8 cellular contexts compared by ENCODE assay signal in the genomic region with DNA sequence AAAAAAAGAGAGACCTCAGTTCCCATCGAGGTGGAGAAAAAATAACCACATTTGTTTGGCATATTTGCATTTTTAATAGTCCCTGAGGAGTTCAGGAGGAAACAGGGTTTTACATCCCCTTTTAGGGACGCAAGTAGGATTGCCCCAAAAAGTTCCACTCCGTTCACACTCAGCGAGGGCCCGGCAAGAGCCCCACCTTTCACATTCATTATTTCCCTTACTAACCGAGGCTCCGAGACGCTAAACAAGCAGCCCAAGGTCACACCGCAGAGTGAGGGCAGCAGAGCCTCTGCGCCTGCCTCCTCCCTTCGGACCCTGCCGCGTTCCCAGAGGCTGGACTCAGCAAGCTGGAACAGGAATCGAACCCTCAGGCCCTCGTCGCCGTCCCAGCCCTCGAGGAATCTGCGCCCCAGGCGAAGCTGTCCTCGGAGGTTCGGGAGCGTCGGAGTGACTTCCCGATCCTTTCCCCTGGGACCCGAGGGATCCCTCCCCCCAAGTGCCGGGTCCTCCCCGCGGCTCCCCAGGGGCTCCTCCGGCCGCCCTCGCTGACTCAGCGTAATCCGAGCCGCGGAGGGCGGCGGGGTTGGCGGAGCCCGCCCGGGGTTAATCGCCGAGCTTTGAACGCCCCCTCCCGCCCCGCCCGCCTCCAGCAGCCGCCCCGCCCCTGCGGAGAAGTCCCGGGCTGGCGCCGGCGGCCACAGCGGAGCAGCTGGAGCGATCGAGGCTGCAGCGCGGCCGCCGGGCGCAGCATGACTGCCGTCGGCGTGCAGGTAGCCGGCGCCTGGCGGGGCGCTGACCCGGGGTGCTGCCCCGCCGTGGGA. TPM values are rescaled to one million over a fixed set of nuclear protein-coding genes. Genes with fewer than 3 reads are reported as not detected.
A peak's percentile ranks its signal among the peaks of the same experiment; 100 is the strongest.
DNase-seq lines count a peak whose midpoint lies in the region; ATAC-seq and TF ChIP-seq lines count a peak whose summit lies in the region.

A gene with protein sequence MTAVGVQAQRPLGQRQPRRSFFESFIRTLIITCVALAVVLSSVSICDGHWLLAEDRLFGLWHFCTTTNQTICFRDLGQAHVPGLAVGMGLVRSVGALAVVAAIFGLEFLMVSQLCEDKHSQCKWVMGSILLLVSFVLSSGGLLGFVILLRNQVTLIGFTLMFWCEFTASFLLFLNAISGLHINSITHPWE (plus strand): TSS at position 700 of the 821 bp plus-strand sequence. CDS start 50 bp downstream, at position 750.

- no TSS peak for BruUV-seq in IMR-90 (replicated peaks; lab: Mats Ljungman, UMichigan)

- no peak within 1 kb of the TSS; the same call in 1 of the 2 replicates for H3K4ac ChIP-seq in IMR-90 (ENCODE audit: low read depth, low read length)

- H3K4me2 ChIP-seq in GM23248 (ENCODE audit: unreplicated experiment) (peak within 1 kb of the TSS; percentile 55), IMR-90 (ENCODE audit: low read depth, low read length) (peak within 1 kb of the TSS; percentile 59)

- H2AK5ac ChIP-seq in IMR-90 (ENCODE audit: low read depth, low read length), result no peak within 1 kb of the TSS

- POLR2A ChIA-PET in IMR-90 (lab: Charles Lee; ENCODE audit: unreplicated experiment), result no interaction called here

- H3K79me1 ChIP-seq in IMR-90 (ENCODE audit: low read depth in 1 of 2, low read length in 2 of 2), result no peaks in the 10 kb centered on the region

- H3K36me3 ChIP-seq in GM23248 (ENCODE audit: low read depth) (no peaks in the 10 kb centered on the region), IMR-90 (ENCODE audit: control insufficient read depth, insufficient read depth, low read length) (no peaks in the 10 kb centered on the region), neuron (ENCODE audit: insufficient read depth, low read length) (no peaks in the 10 kb centered on the region)

- no peak for TF ChIP-seq RAD21 in IMR-90 (IDR thresholded peaks at IDR 0.05; ENCODE audit: low read length)

- WGBS in GM23248 (ENCODE audit: low coverage in 1 of 2, low lambda C conversion rate in 2 of 2, missing lambda C conversion rate in 2 of 2), 2 experiments, result 4 to 11% methylated on average over 21 to 58 of the region's 72 CpGs
- WGBS in IMR-90 (ENCODE audit: extremely low coverage in 2 of 2, insufficient read length in 1 of 2), 2 experiments, result 11% methylated on average over 33 of the region's 72 CpGs; no CpG with 5 or more reads in 1 of the 2 experiments

- H3K27me3 ChIP-seq in GM23248 (replicated peaks; ENCODE audit: insufficient read depth), result peaks cover 5% of the 10 kb centered on the region; the same call in 1 of the 2 replicates
- H3K27me3 ChIP-seq in IMR-90 (ENCODE audit: control insufficient read depth, insufficient read depth, low read length), result peaks cover 70% of the 10 kb centered on the region
- H3K27me3 ChIP-seq in foreskin keratinocyte, result peaks cover 33% of the 10 kb centered on the region
- peaks cover 36% of the 10 kb centered on the region for H3K27me3 ChIP-seq in neuron (ENCODE audit: insufficient read depth, low read length)

- no peaks in the 10 kb centered on the region for H3K9me1 ChIP-seq in IMR-90 (ENCODE audit: insufficient read depth, low read length)

- H3K9me2 ChIP-seq in GM23248 (ENCODE audit: insufficient read depth), result no peaks in the 10 kb centered on the region

- H2BK20ac ChIP-seq in IMR-90 (ENCODE audit: low read depth, low read length), result no peak within 1 kb of the TSS

- in situ Hi-C loops in GM23248 (cut with MboI) (no loop called here), IMR-90 (cut with MboI; ENCODE audit: low sequenced_read_pairs) (no loop called here)

- no peak within 1 kb of the TSS for H3K56ac ChIP-seq in IMR-90 (ENCODE audit: extremely low read depth, insufficient read depth, low read length)

- no peak within 1 kb of the TSS for H4K8ac ChIP-seq in IMR-90 (ENCODE audit: low read depth in 2 of 2, low read length in 2 of 2)

- H4K5ac ChIP-seq in IMR-90 (ENCODE audit: low read depth, low read length), result no peak within 1 kb of the TSS

- H3K27ac ChIP-seq in GM23248 (no peak within 1 kb of the TSS), IMR-90 (ENCODE audit: insufficient read depth, low read length) (no peak within 1 kb of the TSS), foreskin keratinocyte (no peak within 1 kb of the TSS)

- no peak within 1 kb of the TSS for H2BK15ac ChIP-seq in IMR-90 (ENCODE audit: low read depth, low read length)

- H4K20me1 ChIP-seq in GM23248 (ENCODE audit: insufficient read depth), result no peaks in the 10 kb centered on the region
- no peaks in the 10 kb centered on the region for H4K20me1 ChIP-seq in IMR-90 (ENCODE audit: insufficient read depth, low read length)

- peak; percentile 31 for DNase-seq in stimulated activated CD4-positive, alpha-beta T cell treated with anti-CD3 and anti-CD28 coated beads, Interleukin-15, amount 100 ng/mL, for 24 hours
- no peak for DNase-seq in stimulated activated CD4-positive, alpha-beta T cell treated with anti-CD3 and anti-CD28 coated beads, Interleukin-1b, Interleukin-23, amount 100 ng/mL, for 48 hours
- DNase-seq in GM23248 (peak; percentile 74), IMR-90 (peak; percentile 15), T1000 (lab: John Stamatoyannopoulos, UW) (peak; percentile 62), foreskin keratinocyte (no peak), KG1 (lab: John Stamatoyannopoulos, UW) (no peak)

- intact Hi-C loops in IMR-90 (cut with micrococcal nuclease), result no loop called here

- TF ChIP-seq CTCF in IMR-90 (conservative IDR thresholded peaks at IDR 0.05; ENCODE audit: low read depth, low read length) (no peak), foreskin keratinocyte (conservative IDR thresholded peaks at IDR 0.05) (no peak)

- H3K4me1 ChIP-seq in GM23248 (ENCODE audit: insufficient read depth) (no peaks in the 10 kb centered on the region), IMR-90 (ENCODE audit: control insufficient read depth, insufficient read depth, low read length) (peaks cover 3% of the 10 kb centered on the region; the same call in 1 of the 2 replicates), foreskin keratinocyte (no peaks in the 10 kb centered on the region), neuron (ENCODE audit: insufficient read depth, low read length) (peaks cover 14% of the 10 kb centered on the region)

- H3K79me2 ChIP-seq in GM23248 (ENCODE audit: insufficient read depth), result no peaks in the 10 kb centered on the region

- no peak within 1 kb of the TSS for H4K91ac ChIP-seq in IMR-90 (ENCODE audit: insufficient read depth, low read depth, low read length)

- no peak within 1 kb of the TSS for H2AK9ac ChIP-seq in IMR-90 (replicated peaks; ENCODE audit: low read depth, low read length, poor library complexity)

- no peaks in the 10 kb centered on the region for H3F3A ChIP-seq in GM23248 (ENCODE audit: insufficient read depth)

- no peak within 1 kb of the TSS for H2BK120ac ChIP-seq in IMR-90 (ENCODE audit: low read depth, low read length)

- H3K14ac ChIP-seq in IMR-90 (replicated peaks; ENCODE audit: low read depth, low read length), result no peak within 1 kb of the TSS

- peak; percentile 93 for ATAC-seq in IMR-90 (ENCODE audit: low read depth)
- peak; percentile 80 for ATAC-seq in foreskin keratinocyte

- H3K9ac ChIP-seq in GM23248, result 0 out of 2 replicates have a peak within 1 kb of the TSS, but pooled peaks have one; percentile 13
- no peak within 1 kb of the TSS for H3K9ac ChIP-seq in IMR-90 (ENCODE audit: low read depth, low read length)

- dilution Hi-C loops in IMR-90 (cut with HindIII; ENCODE audit: low sequenced_read_pairs, unreplicated experiment), result no loop called here

- H3K23ac ChIP-seq in IMR-90 (ENCODE audit: low read depth, low read length), result no peak within 1 kb of the TSS

- peak within 1 kb of the TSS; percentile 59 for H2AFZ ChIP-seq in GM23248
- peak within 1 kb of the TSS; percentile 79 for H2AFZ ChIP-seq in IMR-90 (replicated peaks; ENCODE audit: low read length, poor library complexity)
- H2AFZ ChIP-seq in neuron (ENCODE audit: low read depth, low read length), result no peak within 1 kb of the TSS

- no peak within 1 kb of the TSS for H2BK5ac ChIP-seq in IMR-90 (ENCODE audit: low read depth, low read length, poor library complexity, severe bottlenecking)

- H3K9me3 ChIP-seq in GM23248 (ENCODE audit: low read depth), result no peaks in the 10 kb centered on the region
- H3K9me3 ChIP-seq in IMR-90 (ENCODE audit: control insufficient read depth, insufficient read depth, low read length), result no peaks in the 10 kb centered on the region; the same call in 1 of the 2 replicates
- H3K9me3 ChIP-seq in neuron (ENCODE audit: low read length), result no peaks in the 10 kb centered on the region

- no peak for TF ChIP-seq POLR2A in IMR-90 (IDR thresholded peaks at IDR 0.05; ENCODE audit: low read depth, low read length)

- CTCF ChIA-PET in IMR-90 (lab: Yijun Ruan, JAX), result no interaction called here

- no peak within 1 kb of the TSS; the same call in 1 of the 2 replicates for H3K18ac ChIP-seq in IMR-90 (ENCODE audit: low read depth, low read length)

- H3K4me3 ChIP-seq in GM23248 (peak within 1 kb of the TSS; percentile 48), IMR-90 (ENCODE audit: insufficient read depth, low read depth, low read length) (peak within 1 kb of the TSS; percentile 37), neuron (ENCODE audit: low read length) (peak within 1 kb of the TSS; percentile 27)

TF ChIP-seq in IMR-90, 13 proteins besides CTCF, POLR2A, EP300 and RAD21:
- TF ChIP-seq MAFK (IDR thresholded peaks at IDR 0.05; ENCODE audit: low read depth, low read length), result peak; percentile 90
- no peak for TF ChIP-seq RCOR1 (IDR thresholded peaks at IDR 0.05; ENCODE audit: insufficient replicate concordance, low read length)
- TF ChIP-seq BHLHE40 (IDR thresholded peaks at IDR 0.05; ENCODE audit: low read depth, low read length), result no peak
- TF ChIP-seq FOS (IDR thresholded peaks at IDR 0.05; ENCODE audit: low read depth, low read length), result no peak
- no peak for TF ChIP-seq SMC3 (IDR thresholded peaks at IDR 0.05; ENCODE audit: low read depth, low read length)
TF ChIP-seq in IMR-90: peak in this region for 1.

RNA-seq across cellular contexts. Expression of the gene that starts here (rescaled TPM):
- total RNA-seq in GM23248 (2014; rRNA removed; shearing (Covaris generic)), result 1.8 TPM in 1 of 2 replicates, not detected in the other
- polyA plus RNA-seq in GM23248 (2016; fragmentation: Nextera tagmentation; extraction: Ambion mirVana) (0.53 and 1.5 TPM in 2 replicates), IMR-90 (2012; rRNA removed) (0.30 and 0.39 TPM in 2 replicates), foreskin keratinocyte (0.16 and 0.18 TPM in 2 replicates)
- total RNA-seq in IMR-90 (2012; rRNA removed) (under 0.01 TPM in 1 of 2 replicates, not detected in the other), foreskin keratinocyte (0.21 TPM in 1 of 2 replicates, not detected in the other)
- polyA plus RNA-seq in IMR-90 (2012; cell fraction: cytosol; rRNA removed), result 0.56 and 1.6 TPM in 2 replicates
- 0.09 and 0.13 TPM in 2 replicates for polyA plus RNA-seq in IMR-90 (2012; cell fraction: nucleus; rRNA removed; ENCODE audit: low replicate concordance)

Comparison
In these comparisons a context has a peak if more than half of its experiments do, and no peak if none do; other contexts are left out.
1. DNase-seq: peak in stimulated activated CD4-positive, alpha-beta T cell treated with anti-CD3 and anti-CD28 coated beads, Interleukin-15, amount 100 ng/mL, for 24 hours (single experiment), GM23248 (single experiment), IMR-90 (single experiment) and T1000 (single experiment); none in stimulated activated CD4-positive, alpha-beta T cell treated with anti-CD3 and anti-CD28 coated beads, Interleukin-1b, Interleukin-23, amount 100 ng/mL, for 48 hours (single experiment), foreskin keratinocyte (0 of 2) and KG1 (single experiment).
2. Peak in ATAC-seq in foreskin keratinocyte; RNA of the gene not detected or under 1 TPM.
3. Peak in every context shown above with its lines, with median percentiles within 50 percentile points of each other: H3K4me3 ChIP-seq.